In genomic region chr4:7981738-7982394, GRCh38 we compare ENCODE assay signal across 16 cellular contexts. TPM values are rescaled to one million over a fixed set of nuclear protein-coding genes. Genes with fewer than 3 reads are reported as not detected.
DNase-seq lines count a peak whose midpoint lies in the region; ATAC-seq and TF ChIP-seq lines count a peak whose summit lies in the region.
"Had no signal": no experiment of that assay in that cellular context is flagged by ENCODE, and none has a peak within 500 bp of the region (broad histone marks: within the 10 kb centered on the region; RNA-seq: fewer than 3 reads in every experiment).

No MANE protein-coding gene starts in this region.

- H3K4ac ChIP-seq in H9 (ENCODE audit: low read depth, low read length) (no peak overlapping the region), neuronal stem cell (ENCODE audit: low read length) (no peak overlapping the region)

- H3K4me1 ChIP-seq in CD4-positive, CD25-positive, alpha-beta regulatory T cell (ENCODE audit: control insufficient read depth, insufficient read depth, low read length, poor library complexity, severe bottlenecking): peaks cover 3% of the 10 kb centered on the region
- peaks cover 13% of the 10 kb centered on the region; the same call in 1 of the 2 replicates for H3K4me1 ChIP-seq in H9 (ENCODE audit: insufficient read depth, low read length)
- H3K4me1 ChIP-seq in duodenal mucosa (ENCODE audit: control insufficient read depth in 1 of 2, insufficient read depth in 2 of 2, low read length in 2 of 2): peaks cover 68 to 76% of the 10 kb centered on the region in 2 donors
- peaks cover 0 to 6% of the 10 kb centered on the region in 2 donors for H3K4me1 ChIP-seq in neuronal stem cell (ENCODE audit: control insufficient read depth in 2 of 2, insufficient read depth in 1 of 2, low read depth in 1 of 2, low read length in 2 of 2)

- H2BK5ac ChIP-seq in H9 (ENCODE audit: insufficient read length, low read length): no peak overlapping the region
- H2BK5ac ChIP-seq in neuronal stem cell (ENCODE audit: low read length): no peak overlapping the region

- DNase-seq in CD4-positive, CD25-positive, alpha-beta regulatory T cell: no peak
- DNase-seq in H9 (no peak), neuronal stem cell (ENCODE audit: low spot score) (no peak), NCI-H1092 treated with DMSO at 0.1 percent for 48 hours (lab: John Stamatoyannopoulos, UW) (no peak), OCI-M1 (lab: John Stamatoyannopoulos, UW) (no peak)
- DNase-seq in stimulated activated CD4-positive, alpha-beta T cell treated with anti-CD3 and anti-CD28 coated beads, Interleukin-15, amount 100 ng/mL, for 24 hours: no peak
- DNase-seq: DMS153, HCEC 1CT, KG1, NCI-H1436 treated with DMSO at 0.1 percent for 48 hours, NCI-H446 treated with DMSO at 0.1 percent for 48 hours, NCI-H774, PC-3 had no signal

- H2BK12ac ChIP-seq in H9 (ENCODE audit: insufficient read length, low read depth, low read length) (no peak overlapping the region), neuronal stem cell (ENCODE audit: low read length) (no peak overlapping the region)

- no peak for ATAC-seq in CD4-positive, CD25-positive, alpha-beta regulatory T cell (ENCODE audit: low read depth in 2 of 2)
- no peak for ATAC-seq in GM21619 (IDR thresholded peaks at IDR 0.05; ENCODE audit: unreplicated experiment)
- ATAC-seq: PC-3 had no signal

- H3K9me3 Mint-ChIP-seq in CD4-positive, CD25-positive, alpha-beta regulatory T cell: peaks cover 0 to 3% (median 0%) of the 10 kb centered on the region in 7 donors
- H3K9me3 Mint-ChIP-seq in H9: peaks cover 0 to 5% of the 10 kb centered on the region in 2 experiments; a peak in 3 of 5 replicates

- H3K27ac ChIP-seq in CD4-positive, CD25-positive, alpha-beta regulatory T cell (ENCODE audit: insufficient read depth, low read length, poor library complexity, severe bottlenecking): no peak overlapping the region
- no peak overlapping the region for H3K27ac ChIP-seq in H9 (ENCODE audit: insufficient read length, low read depth, low read length)
- no peak overlapping the region for H3K27ac ChIP-seq in duodenal mucosa (ENCODE audit: low read depth, low read length)
- H3K27ac ChIP-seq in neuronal stem cell (replicated peaks; ENCODE audit: low read length): no peak overlapping the region
- H3K27ac ChIP-seq: BLaER1 treated with 17β-estradiol and CSF1 and Interleukin-3, amounts not matched to agents 10 nM and 100 nM had no signal

- H2BK20ac ChIP-seq in H9 (ENCODE audit: low read depth, low read length, poor library complexity, severe bottlenecking): no peak overlapping the region

- H3K27me3 ChIP-seq in CD4-positive, CD25-positive, alpha-beta regulatory T cell (ENCODE audit: control insufficient read depth, insufficient read depth, low read length): no peaks in the 10 kb centered on the region
- H3K27me3 ChIP-seq in H9 (ENCODE audit: insufficient read depth, low read length) (no peaks in the 10 kb centered on the region), duodenal mucosa (ENCODE audit: control insufficient read depth in 1 of 2, insufficient read depth in 2 of 2, low read length in 2 of 2) (no peaks in the 10 kb centered on the region), neuronal stem cell (ENCODE audit: control insufficient read depth in 3 of 3, insufficient read depth in 3 of 3, low read depth in 1 of 3, low read length in 3 of 3) (peaks cover 0 to 24% (median 2%) of the 10 kb centered on the region in 3 experiments)

- H4K91ac ChIP-seq in H9 (ENCODE audit: insufficient read length, low read depth, low read length) (no peak overlapping the region), neuronal stem cell (ENCODE audit: low read depth, low read length, poor library complexity) (no peak overlapping the region)

- H3K79me2 ChIP-seq in H9 (ENCODE audit: insufficient read depth, low read length): no peaks in the 10 kb centered on the region

- peak overlapping the region in 2 of 3 donors; percentile 32 to 45 for H3K27ac Mint-ChIP-seq in CD4-positive, CD25-positive, alpha-beta regulatory T cell
- peak overlapping the region in 2 of 3 experiments; percentile 67 to 68; a peak in 2 of 7 replicates for H3K27ac Mint-ChIP-seq in H9

- H3K4me3 Mint-ChIP-seq in CD4-positive, CD25-positive, alpha-beta regulatory T cell: no peak overlapping the region
- H3K4me3 Mint-ChIP-seq in H9: no peak overlapping the region

- H3K36me3 ChIP-seq in CD4-positive, CD25-positive, alpha-beta regulatory T cell (ENCODE audit: control insufficient read depth, insufficient read depth, low read length): no peaks in the 10 kb centered on the region
- H3K36me3 ChIP-seq in duodenal mucosa (ENCODE audit: control insufficient read depth in 1 of 2, insufficient read depth in 2 of 2, low read length in 2 of 2): no peaks in the 10 kb centered on the region
- H3K36me3 ChIP-seq in neuronal stem cell (replicated peaks in 1 of 2; ENCODE audit: control insufficient read depth in 2 of 2, insufficient read depth in 2 of 2, low read length in 2 of 2): no peaks in the 10 kb centered on the region
- H3K36me3 ChIP-seq: BLaER1 treated with 17β-estradiol and CSF1 and Interleukin-3, amounts not matched to agents 10 nM and 100 nM had no signal

- no peaks in the 10 kb centered on the region for H3K27me3 Mint-ChIP-seq in CD4-positive, CD25-positive, alpha-beta regulatory T cell
- no peaks in the 10 kb centered on the region for H3K27me3 Mint-ChIP-seq in H9 (ENCODE audit: low read depth)

- H4K8ac ChIP-seq in H9 (replicated peaks; ENCODE audit: insufficient read length, low read depth, low read length): no peak overlapping the region
- H4K8ac ChIP-seq in neuronal stem cell (ENCODE audit: low read depth, low read length): no peak overlapping the region

- H3K14ac ChIP-seq in H9 (ENCODE audit: insufficient read depth, low read length) (no peak overlapping the region; the same call in 1 of the 2 replicates), neuronal stem cell (ENCODE audit: low read length) (no peak overlapping the region)

- WGBS in H9 (ENCODE audit: extremely low coverage, insufficient read length, low lambda C conversion rate): no CpG with 5 or more reads among the region's 8 CpGs
- WGBS in neuronal stem cell (ENCODE audit: extremely low coverage in 2 of 2, insufficient read length in 2 of 2, insufficient replicate concordance in 1 of 2), 2 donors: no CpG with 5 or more reads among the region's 8 CpGs

- H4K5ac ChIP-seq in H9 (ENCODE audit: insufficient read length, low read depth, low read length): no peak overlapping the region

- H2AFZ ChIP-seq in H9 (ENCODE audit: low read length) (no peak overlapping the region), neuronal stem cell (ENCODE audit: low read length) (no peak overlapping the region)

- H3K4me1 Mint-ChIP-seq in CD4-positive, CD25-positive, alpha-beta regulatory T cell: peaks cover 0 to 4% (median 2%) of the 10 kb centered on the region in 4 donors
- H3K4me1 Mint-ChIP-seq in H9: peaks cover 29 to 33% of the 10 kb centered on the region in 2 experiments

- no peaks in the 10 kb centered on the region for H3K23me2 ChIP-seq in H9 (ENCODE audit: insufficient read length, low read depth, low read length, poor library complexity, severe bottlenecking)

- H2BK120ac ChIP-seq in H9 (ENCODE audit: low read depth, low read length, poor library complexity, severe bottlenecking): no peak overlapping the region
- no peak overlapping the region for H2BK120ac ChIP-seq in neuronal stem cell (ENCODE audit: low read depth, low read length)

- H3K9ac ChIP-seq in H9 (ENCODE audit: extremely low read depth, insufficient read length, low read length) (no peak overlapping the region), duodenal mucosa (ENCODE audit: low read depth in 1 of 2, low read length in 2 of 2) (no peak overlapping the region), neuronal stem cell (ENCODE audit: low read depth, low read length, poor library complexity) (no peak overlapping the region)
- H3K9ac ChIP-seq: BLaER1 treated with 17β-estradiol and CSF1 and Interleukin-3, amounts not matched to agents 10 nM and 100 nM had no signal

- H3K56ac ChIP-seq in H9 (ENCODE audit: insufficient read length, low read depth, low read length): no peak overlapping the region

- no peak overlapping the region for H2BK15ac ChIP-seq in H9 (ENCODE audit: low read depth, low read length)
- H2BK15ac ChIP-seq in neuronal stem cell (ENCODE audit: low read length): no peak overlapping the region

- peaks cover 5% of the 10 kb centered on the region for H3K36me3 Mint-ChIP-seq in CD4-positive, CD25-positive, alpha-beta regulatory T cell
- H3K36me3 Mint-ChIP-seq in H9 (ENCODE audit: insufficient read depth in 1 of 3, low read depth in 3 of 3): peaks cover 0 to 4% (median 3%) of the 10 kb centered on the region in 3 experiments; a peak in 2 of 7 replicates

- H3K9me3 ChIP-seq in CD4-positive, CD25-positive, alpha-beta regulatory T cell (ENCODE audit: control insufficient read depth in 2 of 2, low read length in 2 of 2): no peaks in the 10 kb centered on the region
- H3K9me3 ChIP-seq in H9 (ENCODE audit: control insufficient read depth, low read depth, low read length) (no peaks in the 10 kb centered on the region), duodenal mucosa (ENCODE audit: control insufficient read depth in 1 of 2, low read length in 2 of 2) (no peaks in the 10 kb centered on the region), neuronal stem cell (replicated peaks in 1 of 2; ENCODE audit: control insufficient read depth in 2 of 2, insufficient read depth in 1 of 2, low read depth in 1 of 2, low read length in 2 of 2) (no peaks in the 10 kb centered on the region)
- H3K9me3 ChIP-seq: BLaER1 treated with 17β-estradiol and CSF1 and Interleukin-3, amounts not matched to agents 10 nM and 100 nM had no signal

- H3K79me1 ChIP-seq in H9 (ENCODE audit: insufficient read depth, low read depth, low read length, poor library complexity, severe bottlenecking): no peaks in the 10 kb centered on the region
- no peaks in the 10 kb centered on the region for H3K79me1 ChIP-seq in neuronal stem cell (ENCODE audit: low read depth, low read length)

- H3T11ph ChIP-seq in H9 (ENCODE audit: low read length): no peak overlapping the region

- no peak overlapping the region for H3K4me3 ChIP-seq in CD4-positive, CD25-positive, alpha-beta regulatory T cell (ENCODE audit: low read depth, low read length)
- H3K4me3 ChIP-seq in duodenal mucosa (ENCODE audit: low read depth in 1 of 2, low read length in 2 of 2) (peak overlapping the region; percentile 29 to 45), neuronal stem cell (ENCODE audit: low read length in 2 of 2) (no peak overlapping the region)
- H3K4me3 ChIP-seq: BLaER1 treated with 17β-estradiol and CSF1 and Interleukin-3, amounts not matched to agents 10 nM and 100 nM had no signal

- no peaks in the 10 kb centered on the region for H4K20me1 ChIP-seq in H9 (ENCODE audit: control insufficient read depth, insufficient read depth, insufficient read length)

- H3K23ac ChIP-seq in H9 (ENCODE audit: insufficient read length, low read depth, low read length) (no peak overlapping the region), neuronal stem cell (ENCODE audit: low read depth, low read length, poor library complexity) (no peak overlapping the region)

- H3K4me2 ChIP-seq in H9 (ENCODE audit: insufficient read depth, insufficient read length, low read length): no peak overlapping the region
- no peak overlapping the region for H3K4me2 ChIP-seq in neuronal stem cell (ENCODE audit: insufficient read depth, low read length, poor library complexity, severe bottlenecking)
- H3K4me2 ChIP-seq: BLaER1 treated with 17β-estradiol and CSF1 and Interleukin-3, amounts not matched to agents 10 nM and 100 nM had no signal

- H2AK5ac ChIP-seq in H9 (ENCODE audit: insufficient read length, low read length): no peak overlapping the region
- peak overlapping the region; percentile 22 for H2AK5ac ChIP-seq in neuronal stem cell (ENCODE audit: low read depth, low read length)

- TF ChIP-seq CTCF in H9 (conservative IDR thresholded peaks at IDR 0.05): no peak

- peak overlapping the region; percentile 23 for H3K18ac ChIP-seq in H9 (ENCODE audit: insufficient read length, low read depth, low read length)
- H3K18ac ChIP-seq in neuronal stem cell (ENCODE audit: low read length): peak overlapping the region; percentile 52

RNA-seq across cellular contexts. Expression of gene AFAP1, which starts 42.2 kb away (rescaled TPM):
- total RNA-seq in CD4-positive, CD25-positive, alpha-beta regulatory T cell: 5.0 TPM
- 1 to 10 TPM; 1.8 to 4.1 (median 2.1) TPM for polyA plus RNA-seq in CD4-positive, CD25-positive, alpha-beta regulatory T cell
- total RNA-seq in H9 (2021): 5.4 and 6.5 TPM in 2 replicates
- 4.6 TPM for polyA plus RNA-seq in neuronal stem cell (2013, experiment 1 of 2)
- 4.6 TPM for polyA plus RNA-seq in neuronal stem cell (2013, experiment 2 of 2)

Comparison
In these comparisons a context has a peak if more than half of its experiments do, and no peak if none do; other contexts are left out.
1. H3K4me3 ChIP-seq: peak in duodenal mucosa (2 of 2); none in CD4-positive, CD25-positive, alpha-beta regulatory T cell (single experiment) and neuronal stem cell (0 of 2).